In the genomic region with DNA sequence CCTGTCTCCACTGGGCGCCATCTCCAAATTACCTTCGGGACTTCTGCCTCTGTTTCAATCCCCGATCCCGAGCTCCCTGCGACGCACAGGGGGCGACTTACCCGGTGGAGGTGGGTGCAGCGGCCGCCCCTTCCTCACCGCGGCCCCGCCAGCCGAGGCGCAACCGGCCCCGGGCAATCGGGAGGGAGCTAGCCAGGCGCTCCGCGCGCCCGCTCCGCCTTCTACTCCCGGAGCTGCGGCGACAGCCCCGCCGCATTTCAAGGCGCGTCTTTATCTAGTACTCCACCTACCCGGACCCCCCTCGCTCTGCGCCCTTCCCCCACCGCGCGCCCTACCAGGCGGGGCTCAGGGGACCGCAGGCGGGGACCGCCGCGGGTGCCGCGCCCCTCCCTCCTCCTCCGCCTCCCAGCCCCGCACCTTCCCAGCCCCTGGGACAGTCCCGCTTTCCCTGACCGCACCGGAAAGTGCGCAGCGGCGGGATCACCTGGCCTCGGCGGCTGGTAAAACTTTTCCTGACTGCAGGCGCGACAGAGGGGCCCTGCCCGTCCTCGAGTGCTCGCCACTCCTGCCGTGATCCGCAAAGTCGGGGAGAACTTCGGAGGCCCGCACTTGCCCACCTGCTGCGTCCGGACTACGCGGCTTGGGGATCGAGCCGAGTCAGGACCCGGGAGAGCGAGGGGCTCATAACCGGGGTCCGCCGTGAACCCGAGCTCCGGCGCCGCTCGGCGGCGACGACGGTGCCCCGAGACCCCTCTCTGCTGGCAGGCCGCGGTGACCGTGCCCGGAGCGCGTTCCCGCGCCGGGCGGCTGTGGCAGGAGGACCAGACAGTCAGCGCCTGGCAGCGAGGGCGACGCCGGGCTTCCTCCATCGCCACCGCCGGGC, we compare ENCODE assay signal across 13 cellular contexts. TPM values are rescaled to one million over a fixed set of nuclear protein-coding genes. Genes with fewer than 3 reads are reported as not detected.
DNase-seq lines count a peak whose midpoint lies in the region; ATAC-seq and TF ChIP-seq lines count a peak whose summit lies in the region.
"Had no signal": no experiment of that assay in that cellular context is flagged by ENCODE, and none has a peak within 500 bp of the region (broad histone marks: within the 10 kb centered on the region; RNA-seq: fewer than 3 reads in every experiment).

No MANE protein-coding gene starts in this region.

- no peaks in the 10 kb centered on the region for H3F3A ChIP-seq in SK-N-SH (replicated peaks; ENCODE audit: insufficient read depth)

- H3K27me3 ChIP-seq in SK-N-SH (ENCODE audit: insufficient read depth) = peaks cover 84% of the 10 kb centered on the region
- peaks cover 100% of the 10 kb centered on the region for H3K27me3 ChIP-seq in hepatocyte

- POLR2A ChIA-PET in SK-N-SH (lab: Yijun Ruan, JAX) = no interaction called here

- H3K9me3 ChIP-seq in SK-N-SH = no peaks in the 10 kb centered on the region
- H3K9me3 ChIP-seq in hepatocyte (ENCODE audit: low read depth) = no peaks in the 10 kb centered on the region
- H3K9me3 ChIP-seq: gastroesophageal sphincter had no signal

- peak; percentile 30 for DNase-seq in SK-N-SH
- DNase-seq in NCI-H748 (lab: John Stamatoyannopoulos, UW; ENCODE audit: unreplicated experiment) = peak; percentile 83
- no peak for DNase-seq in hepatocyte (ENCODE audit: low spot score)
- peak; percentile 69 for DNase-seq in retina
- no peak for DNase-seq in DMS153 (lab: John Stamatoyannopoulos, UW)
- DNase-seq in GM19240 (ENCODE audit: insufficient read length, low spot score) = no peak
- no peak for DNase-seq in activated effector memory CD4-positive, alpha-beta T cell treated with Interleukin-2 at 50 U/mL for 16 hours
- DNase-seq: cerebellar nuclear complex, naive B cell had no signal

- H3K36me3 ChIP-seq in SK-N-SH (replicated peaks in 1 of 2; ENCODE audit: control insufficient read depth in 1 of 2, insufficient read depth in 2 of 2, low read length in 1 of 2) (no peaks in the 10 kb centered on the region), hepatocyte (replicated peaks; ENCODE audit: insufficient read depth, low read depth) (no peaks in the 10 kb centered on the region)
- H3K36me3 ChIP-seq: gastroesophageal sphincter had no signal

- H3K9me2 ChIP-seq in SK-N-SH (no peaks in the 10 kb centered on the region), hepatocyte (replicated peaks; ENCODE audit: insufficient read depth) (no peaks in the 10 kb centered on the region)

- TF ChIP-seq EP300 in SK-N-SH (IDR thresholded peaks at IDR 0.05; ENCODE audit: borderline replicate concordance in 1 of 2, low read depth in 1 of 2, low read length in 1 of 2) = no peak

- no peak for ATAC-seq in SK-N-SH treated with all-trans-retinoic acid at 6 μM for 48 hours
- ATAC-seq: gastroesophageal sphincter had no signal

- H4K20me1 ChIP-seq in SK-N-SH (ENCODE audit: insufficient read depth) (no peaks in the 10 kb centered on the region), hepatocyte (ENCODE audit: insufficient read depth, poor library complexity, severe bottlenecking) (no peaks in the 10 kb centered on the region)

- 15% methylated on average over 40 of the region's 104 CpGs for WGBS in SK-N-SH (ENCODE audit: low lambda C conversion rate)
- WGBS in hepatocyte (ENCODE audit: low lambda C conversion rate, missing lambda C conversion rate) = under 1% methylated on average over 82 of the region's 104 CpGs

- no peak overlapping the region for H3K27ac ChIP-seq in SK-N-SH (ENCODE audit: low read depth in 2 of 2, low read length in 1 of 2)
- no peak overlapping the region for H3K27ac ChIP-seq in hepatocyte
- H3K27ac ChIP-seq: gastroesophageal sphincter, RWPE1 had no signal

- no peak overlapping the region for H3K9ac ChIP-seq in SK-N-SH

- H3K79me2 ChIP-seq in SK-N-SH (ENCODE audit: insufficient read depth) (no peaks in the 10 kb centered on the region), hepatocyte (no peaks in the 10 kb centered on the region)

- H2AFZ ChIP-seq in SK-N-SH (ENCODE audit: low read depth) (no peak overlapping the region), hepatocyte (no peak overlapping the region)

- TF ChIP-seq CTCF in SK-N-SH (IDR thresholded peaks at IDR 0.05) (no peak), hepatocyte (IDR thresholded peaks at IDR 0.05; ENCODE audit: poor library complexity) (no peak)

- CTCF ChIA-PET in SK-N-SH (lab: Yijun Ruan, JAX) = interaction anchor here (2.5 to 9.8 kb wide), 2 partner anchors 17 to 51 kb away, joined by 10 to 75 read pairs; no protein-coding TSS in a partner anchor

- no peak for TF ChIP-seq RAD21 in SK-N-SH (IDR thresholded peaks at IDR 0.05; ENCODE audit: low read length)

- H3K4me2 ChIP-seq in SK-N-SH = no peak overlapping the region
- H3K4me2 ChIP-seq in hepatocyte = peak overlapping the region; percentile 77

- H3K4me3 ChIP-seq in SK-N-SH (ENCODE audit: low read depth in 2 of 2, low read length in 1 of 2) (no peak overlapping the region), hepatocyte (no peak overlapping the region)

- H3K4me1 ChIP-seq in SK-N-SH (ENCODE audit: control insufficient read depth in 1 of 2, insufficient read depth in 2 of 2, low read depth in 1 of 2, low read length in 1 of 2) (no peaks in the 10 kb centered on the region), hepatocyte (ENCODE audit: insufficient read depth) (peaks cover 6% of the 10 kb centered on the region)

TF ChIP-seq in SK-N-SH, 30 proteins besides CTCF, POLR2A, EP300 and RAD21:
- no peak for TF ChIP-seq RFX5 (IDR thresholded peaks at IDR 0.05; ENCODE audit: low read length)
- TF ChIP-seq EZH2phosphoT487 (IDR thresholded peaks at IDR 0.05; ENCODE audit: borderline replicate concordance, low read depth) = no peak
- TF ChIP-seq TAF1 (IDR thresholded peaks at IDR 0.05; ENCODE audit: borderline replicate concordance, low read depth, low read length) = no peak
- no peak for TF ChIP-seq TEAD4 (IDR thresholded peaks at IDR 0.05; ENCODE audit: borderline replicate concordance, insufficient read depth)
- TF ChIP-seq NRF1 (IDR thresholded peaks at IDR 0.05; ENCODE audit: low read depth, low read length) = no peak
- TF ChIP-seq ELF1 (IDR thresholded peaks at IDR 0.05) = no peak
- TF ChIP-seq FOSL2 (IDR thresholded peaks at IDR 0.05; ENCODE audit: borderline replicate concordance, low read depth) = no peak

TF ChIP-seq in SK-N-SH treated with all-trans-retinoic acid at 6 μM for 48 hours, 23 proteins besides CTCF, POLR2A, EP300 and RAD21 (continues in another document):
- TF ChIP-seq ZNF8 (CRISPR knock-in tag; IDR thresholded peaks at IDR 0.05) (no peak), CSRNP3 (CRISPR knock-in tag; IDR thresholded peaks at IDR 0.05) (no peak), PPARA (CRISPR knock-in tag; IDR thresholded peaks at IDR 0.05; ENCODE audit: borderline replicate concordance) (no peak)
- TF ChIP-seq, protein P1, sequence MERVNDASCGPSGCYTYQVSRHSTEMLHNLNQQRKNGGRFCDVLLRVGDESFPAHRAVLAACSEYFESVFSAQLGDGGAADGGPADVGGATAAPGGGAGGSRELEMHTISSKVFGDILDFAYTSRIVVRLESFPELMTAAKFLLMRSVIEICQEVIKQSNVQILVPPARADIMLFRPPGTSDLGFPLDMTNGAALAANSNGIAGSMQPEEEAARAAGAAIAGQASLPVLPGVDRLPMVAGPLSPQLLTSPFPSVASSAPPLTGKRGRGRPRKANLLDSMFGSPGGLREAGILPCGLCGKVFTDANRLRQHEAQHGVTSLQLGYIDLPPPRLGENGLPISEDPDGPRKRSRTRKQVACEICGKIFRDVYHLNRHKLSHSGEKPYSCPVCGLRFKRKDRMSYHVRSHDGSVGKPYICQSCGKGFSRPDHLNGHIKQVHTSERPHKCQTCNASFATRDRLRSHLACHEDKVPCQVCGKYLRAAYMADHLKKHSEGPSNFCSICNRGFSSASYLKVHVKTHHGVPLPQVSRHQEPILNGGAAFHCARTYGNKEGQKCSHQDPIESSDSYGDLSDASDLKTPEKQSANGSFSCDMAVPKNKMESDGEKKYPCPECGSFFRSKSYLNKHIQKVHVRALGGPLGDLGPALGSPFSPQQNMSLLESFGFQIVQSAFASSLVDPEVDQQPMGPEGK (CRISPR knock-in tag; IDR thresholded peaks at IDR 0.05; ENCODE audit: borderline replicate concordance) = no peak
- TF ChIP-seq, protein P2, sequence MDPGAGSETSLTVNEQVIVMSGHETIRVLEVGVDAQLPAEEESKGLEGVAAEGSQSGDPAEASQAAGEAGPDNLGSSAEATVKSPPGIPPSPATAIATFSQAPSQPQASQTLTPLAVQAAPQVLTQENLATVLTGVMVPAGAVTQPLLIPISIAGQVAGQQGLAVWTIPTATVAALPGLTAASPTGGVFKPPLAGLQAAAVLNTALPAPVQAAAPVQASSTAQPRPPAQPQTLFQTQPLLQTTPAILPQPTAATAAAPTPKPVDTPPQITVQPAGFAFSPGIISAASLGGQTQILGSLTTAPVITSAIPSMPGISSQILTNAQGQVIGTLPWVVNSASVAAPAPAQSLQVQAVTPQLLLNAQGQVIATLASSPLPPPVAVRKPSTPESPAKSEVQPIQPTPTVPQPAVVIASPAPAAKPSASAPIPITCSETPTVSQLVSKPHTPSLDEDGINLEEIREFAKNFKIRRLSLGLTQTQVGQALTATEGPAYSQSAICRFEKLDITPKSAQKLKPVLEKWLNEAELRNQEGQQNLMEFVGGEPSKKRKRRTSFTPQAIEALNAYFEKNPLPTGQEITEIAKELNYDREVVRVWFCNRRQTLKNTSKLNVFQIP (CRISPR knock-in tag; IDR thresholded peaks at IDR 0.05; ENCODE audit: borderline replicate concordance, low read depth) = no peak

RNA-seq across cellular contexts. Expression of gene NKX2-2, which starts 8.0 kb away (rescaled TPM):
- polyA plus RNA-seq in SK-N-SH (2012; rRNA removed) = not detected in 2 replicates
- polyA plus RNA-seq in SK-N-SH (2012; cell fraction: cytosol; rRNA removed) = not detected in 2 replicates
- polyA plus RNA-seq in SK-N-SH (2012; cell fraction: nucleus; rRNA removed) = not detected in 2 replicates
- total RNA-seq in hepatocyte = 0.33 TPM in 1 of 2 replicates, not detected in the other
- not detected in 2 replicates for polyA plus RNA-seq in hepatocyte
- total RNA-seq: gastroesophageal sphincter, ureter had no signal

Comparison
In these comparisons a context has a peak if more than half of its experiments do, and no peak if none do; other contexts are left out.
1. DNase-seq: peak in SK-N-SH (single experiment), NCI-H748 (single experiment) and retina (single experiment); none in hepatocyte (single experiment), DMS153 (single experiment), GM19240 (single experiment) and activated effector memory CD4-positive, alpha-beta T cell treated with Interleukin-2 at 50 U/mL for 16 hours (single experiment).